ENCODE assay signal across 10 cellular contexts in the genomic region with DNA sequence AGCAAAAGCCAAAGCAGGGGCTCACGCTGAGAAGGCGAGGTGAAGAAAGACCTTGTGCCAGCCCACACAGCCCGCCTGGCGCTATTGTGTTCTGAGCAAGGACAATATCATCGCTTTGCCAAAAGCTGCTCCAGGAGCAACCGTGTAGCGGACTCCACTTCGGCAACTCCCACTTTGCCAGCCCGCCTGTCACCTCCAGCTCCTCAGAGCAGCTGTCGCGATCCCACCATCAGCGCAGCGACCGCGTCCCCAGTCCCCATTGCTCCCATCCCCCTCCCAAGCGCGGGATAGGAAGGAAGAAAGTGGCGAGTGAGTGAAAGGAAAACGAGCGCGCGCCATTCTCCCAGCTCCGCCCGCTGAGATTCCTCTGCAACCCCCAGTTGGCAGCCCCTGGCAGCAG. TPM values are rescaled to one million over a fixed set of nuclear protein-coding genes. Genes with fewer than 3 reads are reported as not detected.
DNase-seq lines count a peak whose midpoint lies in the region; FAIRE-seq and TF ChIP-seq lines count a peak whose summit lies in the region.
"Had no signal": no experiment of that assay in that cellular context is flagged by ENCODE, and none has a peak within 500 bp of the region (broad histone marks: within the 10 kb centered on the region; RNA-seq: fewer than 3 reads in every experiment).

No MANE protein-coding gene starts in this region.

- no CpG with 5 or more reads among the region's 24 CpGs for WGBS in neuronal stem cell (ENCODE audit: extremely low coverage in 2 of 2, insufficient read length in 2 of 2, insufficient replicate concordance in 1 of 2), 2 donors

- no peaks in the 10 kb centered on the region for H3K4me1 Mint-ChIP-seq in glutamatergic neuron (ENCODE audit: low read depth, unreplicated experiment)

- no peak overlapping the region for H2BK12ac ChIP-seq in neuronal stem cell (ENCODE audit: low read length)

- peak overlapping the region; percentile 3 for H3K14ac ChIP-seq in neuronal stem cell (ENCODE audit: low read length)

- H3K27ac ChIP-seq in MM.1S (ENCODE audit: low read length) (no peak overlapping the region), neuronal stem cell (replicated peaks; ENCODE audit: low read length) (peak overlapping the region; percentile 71)
- H3K27ac ChIP-seq: C4-2B had no signal

- peaks cover 25% of the 10 kb centered on the region for H3K36me3 Mint-ChIP-seq in glutamatergic neuron (ENCODE audit: unreplicated experiment)

- H3K9me2 ChIP-seq in MM.1S (replicated peaks; ENCODE audit: insufficient read depth, low read length), result no peaks in the 10 kb centered on the region

- no peaks in the 10 kb centered on the region for H4K20me1 ChIP-seq in MM.1S (ENCODE audit: insufficient read depth, low read length)

- TF ChIP-seq CTCF in MM.1S (IDR thresholded peaks at IDR 0.05; ENCODE audit: low read length) (no peak), glutamatergic neuron (IDR thresholded peaks at IDR 0.05; ENCODE audit: partially characterized antibody, unreplicated experiment) (no peak)

- H3K4me1 ChIP-seq in MM.1S (ENCODE audit: low read length) (peaks cover 11% of the 10 kb centered on the region; the same call in 1 of the 2 replicates), neuronal stem cell (ENCODE audit: control insufficient read depth in 2 of 2, insufficient read depth in 1 of 2, low read depth in 1 of 2, low read length in 2 of 2) (peaks cover 0 to 3% of the 10 kb centered on the region in 2 donors)

- H3K18ac ChIP-seq in neuronal stem cell (ENCODE audit: low read length), result peak overlapping the region; percentile 80

- no peak overlapping the region for H4K91ac ChIP-seq in neuronal stem cell (ENCODE audit: low read depth, low read length, poor library complexity)

- no peak for FAIRE-seq in GM12891 (lab: Jason Lieb, UNC)
- FAIRE-seq: endometrium had no signal

- peaks cover 4% of the 10 kb centered on the region for H3K27me3 Mint-ChIP-seq in glutamatergic neuron (ENCODE audit: unreplicated experiment)

- H3K4ac ChIP-seq in neuronal stem cell (ENCODE audit: low read length), result no peak overlapping the region

- H2AFZ ChIP-seq in MM.1S (ENCODE audit: low read length) (peak overlapping the region; percentile 66), neuronal stem cell (ENCODE audit: low read length) (peak overlapping the region; percentile 88)

- no peak for TF ChIP-seq POLR2A in GM12891 (IDR thresholded peaks at IDR 0.05; ENCODE audit: low read depth, low read length)

- no peak overlapping the region for H2BK15ac ChIP-seq in neuronal stem cell (ENCODE audit: low read length)

- H3K79me2 ChIP-seq in MM.1S (ENCODE audit: low read length), result peaks cover 12% of the 10 kb centered on the region

- no peak overlapping the region for H3K23ac ChIP-seq in neuronal stem cell (ENCODE audit: low read depth, low read length, poor library complexity)

- H3K4me2 ChIP-seq in MM.1S (ENCODE audit: low read depth, low read length) (peak overlapping the region; percentile 55), neuronal stem cell (ENCODE audit: insufficient read depth, low read length, poor library complexity, severe bottlenecking) (peak overlapping the region; percentile 62)

- H3K4me3 Mint-ChIP-seq in glutamatergic neuron (ENCODE audit: unreplicated experiment), result peak overlapping the region; percentile 94

- H3K9ac ChIP-seq in MM.1S (ENCODE audit: low read length) (peak overlapping the region; percentile 44; the same call in 1 of the 2 replicates), neuronal stem cell (ENCODE audit: low read depth, low read length, poor library complexity) (peak overlapping the region; percentile 72)

- H2BK5ac ChIP-seq in neuronal stem cell (ENCODE audit: low read length), result no peak overlapping the region

- H3K27me3 ChIP-seq in MM.1S (replicated peaks; ENCODE audit: insufficient read depth, low read length) (no peaks in the 10 kb centered on the region), neuronal stem cell (ENCODE audit: control insufficient read depth in 3 of 3, insufficient read depth in 3 of 3, low read depth in 1 of 3, low read length in 3 of 3) (no peaks in the 10 kb centered on the region)

- H4K8ac ChIP-seq in neuronal stem cell (ENCODE audit: low read depth, low read length), result no peak overlapping the region

- no peak overlapping the region for H2AK5ac ChIP-seq in neuronal stem cell (ENCODE audit: low read depth, low read length)

- no peak overlapping the region for H2BK120ac ChIP-seq in neuronal stem cell (ENCODE audit: low read depth, low read length)

- DNase-seq in NCI-H1105 treated with DMSO at 0.1 percent for 48 hours (lab: John Stamatoyannopoulos, UW) (peak; percentile 11), NCI-H1105 (lab: John Stamatoyannopoulos, UW) (no peak), MM.1S (peak; percentile 31), glutamatergic neuron (peak; percentile 72), neuronal stem cell (ENCODE audit: low spot score) (peak; percentile 29), middle frontal gyrus (ENCODE audit: extremely low spot score, low spot score) (no peak), GM12891 (ENCODE audit: insufficient read length, low spot score) (no peak)
- peak; percentile 63 for DNase-seq in activated effector memory CD4-positive, alpha-beta T cell treated with anti-CD3 and anti-CD28 coated beads, Interleukin-2, amount 50 U/mL, for 16 hours

- H3K27ac Mint-ChIP-seq in glutamatergic neuron (ENCODE audit: unreplicated experiment), result peak overlapping the region; percentile 95

- H3K9me3 ChIP-seq in MM.1S (replicated peaks; ENCODE audit: insufficient read depth, low read length) (no peaks in the 10 kb centered on the region), neuronal stem cell (replicated peaks in 1 of 2; ENCODE audit: control insufficient read depth in 2 of 2, insufficient read depth in 1 of 2, low read depth in 1 of 2, low read length in 2 of 2) (peaks cover 5 to 18% of the 10 kb centered on the region in 2 donors)

- H3F3A ChIP-seq in MM.1S (ENCODE audit: insufficient read depth, low read length), result no peaks in the 10 kb centered on the region

- H3K4me3 ChIP-seq in MM.1S (ENCODE audit: low read length), result peak overlapping the region; percentile 72
- peak overlapping the region; percentile 65 to 85 for H3K4me3 ChIP-seq in neuronal stem cell (ENCODE audit: low read length in 2 of 2)

- H3K36me3 ChIP-seq in MM.1S (replicated peaks; ENCODE audit: insufficient read depth, low read length) (no peaks in the 10 kb centered on the region), neuronal stem cell (replicated peaks in 1 of 2; ENCODE audit: control insufficient read depth in 2 of 2, insufficient read depth in 2 of 2, low read length in 2 of 2) (no peaks in the 10 kb centered on the region)

- peaks cover 13% of the 10 kb centered on the region for H3K9me3 Mint-ChIP-seq in glutamatergic neuron (ENCODE audit: unreplicated experiment)

- no peaks in the 10 kb centered on the region for H3K79me1 ChIP-seq in neuronal stem cell (ENCODE audit: low read depth, low read length)

TF ChIP-seq in GM12891, 5 proteins besides CTCF, POLR2A, EP300 and RAD21:
- TF ChIP-seq SPI1 (IDR thresholded peaks at IDR 0.05; ENCODE audit: low read depth, low read length) (no peak), POLR2AphosphoS5 (IDR thresholded peaks at IDR 0.05; ENCODE audit: low read depth, low read length) (no peak), PAX5 (IDR thresholded peaks at IDR 0.05; ENCODE audit: insufficient read depth, low read length, severe bottlenecking) (no peak), TAF1 (IDR thresholded peaks at IDR 0.05; ENCODE audit: low read depth, low read length) (no peak), POU2F2 (IDR thresholded peaks at IDR 0.05; ENCODE audit: low read depth, low read length) (no peak)

RNA-seq across cellular contexts. Expression of a gene that starts 0.8 kb away (rescaled TPM):
- total RNA-seq in glutamatergic neuron (ENCODE audit: unreplicated experiment), result 48.0 TPM
- 33.8 TPM for polyA plus RNA-seq in neuronal stem cell (2013, experiment 1 of 2)
- 33.5 TPM for polyA plus RNA-seq in neuronal stem cell (2013, experiment 2 of 2)
- 2.5 TPM for polyA plus RNA-seq in GM12891 (2012; ENCODE audit: low read depth, missing spikeins)

RNA-seq across cellular contexts. Expression of a gene that starts 59.1 kb away (rescaled TPM):
- 0.20 TPM for total RNA-seq in glutamatergic neuron (ENCODE audit: unreplicated experiment)
- polyA plus RNA-seq in neuronal stem cell (2013, experiment 1 of 2), result 5.2 TPM
- polyA plus RNA-seq in neuronal stem cell (2013, experiment 2 of 2), result 5.2 TPM
- 0.15 TPM for polyA plus RNA-seq in GM12891 (2012; ENCODE audit: low read depth, missing spikeins)

Comparison
In these comparisons a context has a peak if more than half of its experiments do, and no peak if none do; other contexts are left out.
1. DNase-seq: peak in NCI-H1105 treated with DMSO at 0.1 percent for 48 hours (single experiment), MM.1S (single experiment), activated effector memory CD4-positive, alpha-beta T cell treated with anti-CD3 and anti-CD28 coated beads, Interleukin-2, amount 50 U/mL, for 16 hours (single experiment), glutamatergic neuron (single experiment) and neuronal stem cell (single experiment); none in NCI-H1105 (single experiment), middle frontal gyrus (single experiment) and GM12891 (single experiment).